Comparison of ENCODE assay signal across 3 cellular contexts in the genomic region with DNA sequence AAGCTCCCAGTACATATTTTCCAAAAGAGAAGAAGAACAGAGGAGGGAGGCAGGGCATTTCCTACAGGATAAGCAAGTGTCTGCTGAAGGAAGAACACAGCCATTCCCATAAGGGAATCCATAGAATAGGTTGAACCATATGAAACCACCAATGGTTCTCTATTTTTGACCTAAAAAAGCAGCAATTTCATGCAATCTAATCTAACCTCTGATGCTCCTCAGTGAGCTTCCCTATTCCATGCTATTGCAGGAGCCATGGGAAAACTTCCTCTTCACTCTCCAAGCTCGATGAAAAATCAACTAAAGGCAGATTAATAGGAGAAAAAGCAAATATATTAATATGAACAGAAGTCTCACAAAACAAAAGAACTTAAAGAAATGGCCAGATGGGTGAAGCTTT.
TF ChIP-seq lines count a peak whose summit lies in the region.

No MANE protein-coding gene starts in this region.

TF ChIP-seq in endothelial cell of umbilical vein, 7 proteins besides CTCF, POLR2A, EP300 and RAD21:
- TF ChIP-seq FOS (IDR thresholded peaks at IDR 0.05; ENCODE audit: borderline replicate concordance, insufficient read depth, low read length) (no peak), POLR2AphosphoS5 (IDR thresholded peaks at IDR 0.05; ENCODE audit: insufficient read depth, low read depth, low read length) (no peak), JUN (IDR thresholded peaks at IDR 0.05; ENCODE audit: borderline replicate concordance, insufficient read depth, insufficient read length, low read depth) (no peak), MYC (IDR thresholded peaks at IDR 0.05; ENCODE audit: low read depth, low read length) (no peak), GATA2 (IDR thresholded peaks at IDR 0.05; ENCODE audit: insufficient read depth, insufficient read length, low read depth, low read length) (no peak), EZH2 (IDR thresholded peaks at IDR 0.05; ENCODE audit: borderline replicate concordance, low read depth, low read length, severe bottlenecking) (no peak)
- TF ChIP-seq, protein P1, sequence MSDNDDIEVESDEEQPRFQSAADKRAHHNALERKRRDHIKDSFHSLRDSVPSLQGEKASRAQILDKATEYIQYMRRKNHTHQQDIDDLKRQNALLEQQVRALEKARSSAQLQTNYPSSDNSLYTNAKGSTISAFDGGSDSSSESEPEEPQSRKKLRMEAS (IDR thresholded peaks at IDR 0.05; ENCODE audit: insufficient read depth, insufficient read length), result no peak

TF ChIP-seq in HepG2, 621 proteins besides CTCF, POLR2A, EP300 and RAD21:
- TF ChIP-seq ZFP1 (CRISPR knock-in tag; IDR thresholded peaks at IDR 0.05), result no peak

TF ChIP-seq in HEK293T, 16 proteins besides CTCF, POLR2A, EP300 and RAD21:
- TF ChIP-seq FOXK2 (IDR thresholded peaks at IDR 0.05) (no peak), FOXM1 (IDR thresholded peaks at IDR 0.05; ENCODE audit: borderline replicate concordance) (no peak), FOXA1 (IDR thresholded peaks at IDR 0.05) (no peak), ZNF384 (IDR thresholded peaks at IDR 0.05) (no peak), TARDBP (IDR thresholded peaks at IDR 0.05) (no peak), BHLHE40 (IDR thresholded peaks at IDR 0.05; ENCODE audit: borderline replicate concordance) (no peak), HDGF (IDR thresholded peaks at IDR 0.05; ENCODE audit: borderline replicate concordance) (no peak), L3MBTL2 (conservative IDR thresholded peaks at IDR 0.05) (no peak), SP1 (IDR thresholded peaks at IDR 0.05) (no peak), NFRKB (IDR thresholded peaks at IDR 0.05) (no peak), CTBP1 (IDR thresholded peaks at IDR 0.05; ENCODE audit: borderline replicate concordance) (no peak), LEF1 (IDR thresholded peaks at IDR 0.05; ENCODE audit: borderline replicate concordance) (no peak), ELF4 (IDR thresholded peaks at IDR 0.05) (no peak)
- TF ChIP-seq, protein P2, sequence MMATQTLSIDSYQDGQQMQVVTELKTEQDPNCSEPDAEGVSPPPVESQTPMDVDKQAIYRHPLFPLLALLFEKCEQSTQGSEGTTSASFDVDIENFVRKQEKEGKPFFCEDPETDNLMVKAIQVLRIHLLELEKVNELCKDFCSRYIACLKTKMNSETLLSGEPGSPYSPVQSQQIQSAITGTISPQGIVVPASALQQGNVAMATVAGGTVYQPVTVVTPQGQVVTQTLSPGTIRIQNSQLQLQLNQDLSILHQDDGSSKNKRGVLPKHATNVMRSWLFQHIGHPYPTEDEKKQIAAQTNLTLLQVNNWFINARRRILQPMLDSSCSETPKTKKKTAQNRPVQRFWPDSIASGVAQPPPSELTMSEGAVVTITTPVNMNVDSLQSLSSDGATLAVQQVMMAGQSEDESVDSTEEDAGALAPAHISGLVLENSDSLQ (IDR thresholded peaks at IDR 0.05), result no peak
